In genomic region chr3:150140614-150141321, GRCh38 we compare ENCODE assay signal across 2 cellular contexts.
TF ChIP-seq lines count a peak whose summit lies in the region.

No MANE protein-coding gene starts in this region.

TF ChIP-seq in A549, 52 proteins besides CTCF, POLR2A, EP300 and RAD21:
- TF ChIP-seq HDAC2 (IDR thresholded peaks at IDR 0.05), result no peak
- TF ChIP-seq CEBPB (IDR thresholded peaks at IDR 0.05), result no peak
- TF ChIP-seq FOSB (CRISPR knock-in tag; IDR thresholded peaks at IDR 0.05), result no peak
- TF ChIP-seq HOXB13 (CRISPR knock-in tag; IDR thresholded peaks at IDR 0.05; ENCODE audit: low read depth), result no peak
- no peak for TF ChIP-seq ELK1 (IDR thresholded peaks at IDR 0.05; ENCODE audit: low read depth, low read length)
- peak; percentile 89 for TF ChIP-seq NFE2L2 (conservative IDR thresholded peaks at IDR 0.05; ENCODE audit: low read length)
- no peak for TF ChIP-seq JUNB (IDR thresholded peaks at IDR 0.05)
- TF ChIP-seq HOXA7 (CRISPR knock-in tag; IDR thresholded peaks at IDR 0.05), result no peak
- TF ChIP-seq SMC3 (IDR thresholded peaks at IDR 0.05), result no peak
- peak; percentile 83 for TF ChIP-seq MAFK (IDR thresholded peaks at IDR 0.05; ENCODE audit: partially characterized antibody)

TF ChIP-seq in K562, 482 proteins besides CTCF, POLR2A, EP300 and RAD21:
- TF ChIP-seq MAFF (IDR thresholded peaks at IDR 0.05; ENCODE audit: low read length) (peak; percentile 81), NFE2 (IDR thresholded peaks at IDR 0.05; ENCODE audit: low read depth) (peak; percentile 89), CC2D1A (IDR thresholded peaks at IDR 0.05) (no peak), C11orf30 (IDR thresholded peaks at IDR 0.05; ENCODE audit: low read depth) (peak; percentile 82), ZBTB5 (IDR thresholded peaks at IDR 0.05) (no peak), ZNF76 (CRISPR knock-in tag; IDR thresholded peaks at IDR 0.05; ENCODE audit: borderline replicate concordance) (no peak), NFE2L1 (tag; IDR thresholded peaks at IDR 0.05; ENCODE audit: borderline replicate concordance, low read depth) (peak; percentile 74), MAFG (tag; conservative IDR thresholded peaks at IDR 0.05) (peak; percentile 91), SLC30A9 (CRISPR knock-in tag; IDR thresholded peaks at IDR 0.05) (no peak), ZNF316 (IDR thresholded peaks at IDR 0.05) (peak; percentile 85), MAFK (IDR thresholded peaks at IDR 0.05; ENCODE audit: low read length) (peak; percentile 73; the same call in 1 of the 2 replicates), BRF2 (IDR thresholded peaks at IDR 0.05; ENCODE audit: borderline replicate concordance, insufficient read depth, insufficient read length) (no peak), ELF4 (CRISPR knock-in tag; IDR thresholded peaks at IDR 0.05) (no peak), ZNF592 (IDR thresholded peaks at IDR 0.05) (peak; percentile 49; the same call in 1 of the 2 replicates)
- TF ChIP-seq, protein P1, sequence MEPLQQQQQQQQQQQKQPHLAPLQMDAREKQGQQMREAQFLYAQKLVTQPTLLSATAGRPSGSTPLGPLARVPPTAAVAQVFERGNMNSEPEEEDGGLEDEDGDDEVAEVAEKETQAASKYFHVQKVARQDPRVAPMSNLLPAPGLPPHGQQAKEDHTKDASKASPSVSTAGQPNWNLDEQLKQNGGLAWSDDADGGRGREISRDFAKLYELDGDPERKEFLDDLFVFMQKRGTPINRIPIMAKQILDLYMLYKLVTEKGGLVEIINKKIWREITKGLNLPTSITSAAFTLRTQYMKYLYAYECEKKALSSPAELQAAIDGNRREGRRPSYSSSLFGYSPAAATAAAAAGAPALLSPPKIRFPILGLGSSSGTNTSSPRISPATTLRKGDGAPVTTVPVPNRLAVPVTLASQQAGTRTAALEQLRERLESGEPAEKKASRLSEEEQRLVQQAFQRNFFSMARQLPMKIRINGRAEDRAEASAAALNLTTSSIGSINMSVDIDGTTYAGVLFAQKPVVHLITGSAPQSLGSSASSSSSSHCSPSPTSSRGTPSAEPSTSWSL (CRISPR knock-in tag; IDR thresholded peaks at IDR 0.05; ENCODE audit: borderline replicate concordance), result no peak
- TF ChIP-seq, protein P2, sequence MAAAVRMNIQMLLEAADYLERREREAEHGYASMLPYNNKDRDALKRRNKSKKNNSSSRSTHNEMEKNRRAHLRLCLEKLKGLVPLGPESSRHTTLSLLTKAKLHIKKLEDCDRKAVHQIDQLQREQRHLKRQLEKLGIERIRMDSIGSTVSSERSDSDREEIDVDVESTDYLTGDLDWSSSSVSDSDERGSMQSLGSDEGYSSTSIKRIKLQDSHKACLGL (CRISPR knock-in tag; IDR thresholded peaks at IDR 0.05; ENCODE audit: borderline replicate concordance, poor library complexity, severe bottlenecking), result no peak
